20 cellular contexts compared by ENCODE assay signal in the genomic region with DNA sequence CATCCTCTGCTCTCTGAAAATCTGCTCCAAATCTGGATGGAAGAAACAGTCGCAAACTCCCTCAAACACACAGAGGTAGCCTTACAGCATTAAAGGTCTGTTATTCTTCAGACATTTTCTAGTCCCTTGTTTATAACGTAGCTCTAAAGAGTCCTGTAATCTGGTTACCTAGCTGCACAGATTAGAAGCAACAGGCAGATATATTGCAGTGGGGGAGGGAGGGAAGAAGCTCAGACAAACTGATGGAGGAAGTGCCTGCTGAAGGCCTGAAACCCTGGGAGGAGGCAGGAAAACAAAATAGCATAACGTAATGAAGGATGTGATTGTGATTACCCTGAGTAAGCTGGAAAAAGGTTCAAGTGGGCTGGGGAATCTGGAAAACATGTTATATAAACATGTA. TPM values are rescaled to one million over a fixed set of nuclear protein-coding genes. Genes with fewer than 3 reads are reported as not detected.
DNase-seq lines count a peak whose midpoint lies in the region; ATAC-seq, FAIRE-seq and TF ChIP-seq lines count a peak whose summit lies in the region.
"Had no signal": no experiment of that assay in that cellular context is flagged by ENCODE, and none has a peak within 500 bp of the region (broad histone marks: within the 10 kb centered on the region; RNA-seq: fewer than 3 reads in every experiment).

No MANE protein-coding gene starts in this region.

- H3K27ac Mint-ChIP-seq in T-helper 17 cell (no peak overlapping the region), nephron (peak overlapping the region; percentile 5 to 63 (median 63)), MCF 10A (ENCODE audit: low read depth, unreplicated experiment) (no peak overlapping the region)
- H3K27ac Mint-ChIP-seq: CD4-positive, alpha-beta memory T cell; GM23338 had no signal

- H3K4me1 Mint-ChIP-seq in T-helper 17 cell (peaks cover 7% of the 10 kb centered on the region), nephron (peaks cover 32% of the 10 kb centered on the region), MCF 10A (ENCODE audit: insufficient read depth, unreplicated experiment) (no peaks in the 10 kb centered on the region)
- H3K4me1 Mint-ChIP-seq: CD4-positive, alpha-beta memory T cell had no signal

- no TSS peak for BruUV-seq in MCF 10A (replicated peaks; lab: Mats Ljungman, UMichigan)

- H3K36me3 Mint-ChIP-seq in T-helper 17 cell (ENCODE audit: low read depth) (no peaks in the 10 kb centered on the region), nephron (ENCODE audit: low read depth) (peaks cover 5% of the 10 kb centered on the region), MCF 10A (ENCODE audit: insufficient read depth, unreplicated experiment) (no peaks in the 10 kb centered on the region)
- H3K36me3 Mint-ChIP-seq: CD4-positive, alpha-beta memory T cell had no signal

- CTCF ChIA-PET in MCF 10A (lab: Yijun Ruan, JAX): interaction anchor here (0.6 to 0.7 kb wide), 3 partner anchors 15 to 214 kb away, joined by 3 read pairs; no protein-coding TSS in a partner anchor

- H3K4me3 ChIP-seq in colonic mucosa: no peak overlapping the region
- H3K4me3 ChIP-seq: GM12878, GM23338, HAP-1 had no signal

- no peaks in the 10 kb centered on the region for H3K36me3 ChIP-seq in colonic mucosa
- H3K36me3 ChIP-seq: HAP-1 had no signal

- H3K4me3 Mint-ChIP-seq in T-helper 17 cell (peak overlapping the region; percentile 31), nephron (no peak overlapping the region), MCF 10A (ENCODE audit: unreplicated experiment) (no peak overlapping the region)
- H3K4me3 Mint-ChIP-seq: CD4-positive, alpha-beta memory T cell; GM23338 had no signal

- H3K4me1 ChIP-seq in colonic mucosa: no peaks in the 10 kb centered on the region
- H3K4me1 ChIP-seq: HAP-1 had no signal

- H3K27me3 ChIP-seq in colonic mucosa: no peaks in the 10 kb centered on the region

- no peak overlapping the region for H3K9ac ChIP-seq in colonic mucosa (ENCODE audit: low read depth in 2 of 2, low read length in 2 of 2)

- no peak for FAIRE-seq in H54 (lab: Jason Lieb, UNC)
- FAIRE-seq: G401.6, GM12878, GM19239 had no signal

- H3K9me3 Mint-ChIP-seq in nephron (peaks cover 11% of the 10 kb centered on the region), MCF 10A (ENCODE audit: unreplicated experiment) (no peaks in the 10 kb centered on the region)
- H3K9me3 Mint-ChIP-seq: GM23338 had no signal

- POLR2A ChIA-PET in MCF 10A (lab: Yijun Ruan, JAX): no interaction called here

- no peak for ATAC-seq in T-helper 17 cell
- ATAC-seq: GM12878, GM23338 had no signal

- H3K27me3 Mint-ChIP-seq in T-helper 17 cell (no peaks in the 10 kb centered on the region), nephron (ENCODE audit: low read depth) (no peaks in the 10 kb centered on the region), MCF 10A (ENCODE audit: insufficient read depth, unreplicated experiment) (peaks cover 17% of the 10 kb centered on the region)
- H3K27me3 Mint-ChIP-seq: CD4-positive, alpha-beta memory T cell had no signal

- peak; percentile 66 for DNase-seq in NCI-H82 (lab: John Stamatoyannopoulos, UW)
- no peak for DNase-seq in T-helper 17 cell
- peak; percentile 22 for DNase-seq in left kidney (ENCODE audit: low read depth, low spot score)
- DNase-seq in H54 (ENCODE audit: insufficient read length, low spot score): no peak
- DNase-seq in colonic mucosa: no peak
- no peak for DNase-seq in DMS153 (lab: John Stamatoyannopoulos, UW)
- DNase-seq in MCF 10A (ENCODE audit: unreplicated experiment): no peak
- DNase-seq: C1 segment of cervical spinal cord; Calu3; CD4-positive, alpha-beta memory T cell; COR-L47; DND-41 had no signal

- TF ChIP-seq CTCF in nephron (IDR thresholded peaks at IDR 0.05; ENCODE audit: unreplicated experiment in 3 of 3): no peak
- TF ChIP-seq CTCF in colonic mucosa (IDR thresholded peaks at IDR 0.05): no peak
- TF ChIP-seq CTCF in MCF 10A (IDR thresholded peaks at IDR 0.05; ENCODE audit: unreplicated experiment): no peak

- H3K9me3 ChIP-seq in T-helper 17 cell (ENCODE audit: control insufficient read depth, low read length, poor library complexity, severe bottlenecking): no peaks in the 10 kb centered on the region
- H3K9me3 ChIP-seq in colonic mucosa: no peaks in the 10 kb centered on the region
- H3K9me3 ChIP-seq: HAP-1 had no signal

- no peak overlapping the region for H3K27ac ChIP-seq in colonic mucosa

- TF ChIP-seq POLR2A in H54 (IDR thresholded peaks at IDR 0.05; ENCODE audit: low read depth, low read length): no peak

- intact Hi-C loops in colonic mucosa (cut with DNase I) (no loop called here), MCF 10A (cut with micrococcal nuclease) (no loop called here)

RNA-seq across cellular contexts. Expression of a gene that starts 39.4 kb away (rescaled TPM):
- total RNA-seq in T-helper 17 cell: not detected
- under 1 TPM in 1 of 2 donors, not detected in 1; 0.37 TPM for total RNA-seq in colonic mucosa
- not detected in 2 replicates for total RNA-seq in MCF 10A (2022)
- total RNA-seq: A172; Calu3; CD4-positive, alpha-beta memory T cell; GM12878; H4 had no signal

Comparison
In these comparisons a context has a peak if more than half of its experiments do, and no peak if none do; other contexts are left out.
1. DNase-seq: peak in NCI-H82 (single experiment) and left kidney (single experiment); none in T-helper 17 cell (0 of 3), H54 (single experiment), colonic mucosa (single experiment), DMS153 (single experiment) and MCF 10A (single experiment).
2. H3K27ac Mint-ChIP-seq: peak in nephron (3 of 3); none in T-helper 17 cell (single experiment) and MCF 10A (single experiment).